In genomic region chr17:1494203-1494602, GRCh38 we compare ENCODE assay signal across 23 cellular contexts. TPM values are rescaled to one million over a fixed set of nuclear protein-coding genes. Genes with fewer than 3 reads are reported as not detected.
DNase-seq lines count a peak whose midpoint lies in the region; ATAC-seq, FAIRE-seq and TF ChIP-seq lines count a peak whose summit lies in the region.
"Had no signal": no experiment of that assay in that cellular context is flagged by ENCODE, and none has a peak within 500 bp of the region (broad histone marks: within the 10 kb centered on the region; RNA-seq: fewer than 3 reads in every experiment).

No MANE protein-coding gene starts in this region.

- H2BK20ac ChIP-seq in H1 (ENCODE audit: low read length): no peak overlapping the region

- H3K36me3 ChIP-seq in H1 (ENCODE audit: control insufficient read depth in 2 of 4, insufficient read depth in 4 of 4, low read length in 3 of 4) (peaks cover 0 to 5% (median 0%) of the 10 kb centered on the region in 4 experiments; a peak in 2 of 8 replicates), mesendoderm (ENCODE audit: control insufficient read depth, insufficient read depth, low read length) (peaks cover 2% of the 10 kb centered on the region)

- H4K5ac ChIP-seq in H1 (ENCODE audit: insufficient read length, low read depth, low read length): no peak overlapping the region
- no peak overlapping the region for H4K5ac ChIP-seq in mesendoderm (ENCODE audit: low read length)

- no peak overlapping the region for H3K4me3 Mint-ChIP-seq in progenitor cell of endocrine pancreas (ENCODE audit: low read depth)

- H3K23ac ChIP-seq in H1 (ENCODE audit: insufficient read length): no peak overlapping the region
- no peak overlapping the region for H3K23ac ChIP-seq in mesendoderm (ENCODE audit: low read length)

- H4K91ac ChIP-seq in H1 (replicated peaks; ENCODE audit: insufficient read length, low read length): no peak overlapping the region

- H3K4me3 ChIP-seq in right cardiac atrium (ENCODE audit: low read length) (no peak overlapping the region), H1 (ENCODE audit: extremely low read depth in 1 of 4, insufficient read depth in 2 of 4, low read depth in 3 of 4, low read length in 4 of 4) (no peak overlapping the region), mesendoderm (ENCODE audit: low read length) (no peak overlapping the region)
- H3K4me3 ChIP-seq: left lung had no signal

- no peak overlapping the region for H3K14ac ChIP-seq in H1 (ENCODE audit: insufficient read length)

- H3K4me1 ChIP-seq in right cardiac atrium (ENCODE audit: control insufficient read depth, insufficient read depth, low read length): peaks cover 34% of the 10 kb centered on the region
- H3K4me1 ChIP-seq in H1 (replicated peaks in 1 of 4; ENCODE audit: control insufficient read depth in 3 of 4, insufficient read depth in 4 of 4, low read length in 3 of 4): peaks cover 0 to 9% (median 4%) of the 10 kb centered on the region in 4 experiments; a peak in 4 of 7 replicates
- peaks cover 2% of the 10 kb centered on the region for H3K4me1 ChIP-seq in mesendoderm (ENCODE audit: control insufficient read depth, low read depth, low read length)

- peaks cover 10% of the 10 kb centered on the region for H3K27me3 Mint-ChIP-seq in progenitor cell of endocrine pancreas
- H3K27me3 Mint-ChIP-seq: stimulated activated naive CD8-positive, alpha-beta T cell treated with anti-CD3 and anti-CD28 coated beads, Interleukin-15, Interleukin-2, amounts not matched to agents 100 ng/mL and 50 ng/mL, for 24 hours had no signal

- H3K79me1 ChIP-seq in H1 (ENCODE audit: low read depth, low read length): no peaks in the 10 kb centered on the region; the same call in 1 of the 2 replicates
- H3K79me1 ChIP-seq in mesendoderm (ENCODE audit: low read length): peaks cover 2% of the 10 kb centered on the region

- TF ChIP-seq EP300 in H1 (IDR thresholded peaks at IDR 0.05; ENCODE audit: borderline replicate concordance in 1 of 2, low read depth in 2 of 2, low read length in 2 of 2): no peak

- H3K23me2 ChIP-seq in H1 (ENCODE audit: low read depth, low read length): peaks cover 7% of the 10 kb centered on the region; the same call in 1 of the 2 replicates

- H2BK15ac ChIP-seq in H1 (ENCODE audit: low read length): no peak overlapping the region
- H2BK15ac ChIP-seq in mesendoderm (replicated peaks; ENCODE audit: low read depth): no peak overlapping the region

- no peaks in the 10 kb centered on the region for H3K9me3 Mint-ChIP-seq in progenitor cell of endocrine pancreas (ENCODE audit: low read depth)
- H3K9me3 Mint-ChIP-seq: activated naive CD4-positive, alpha-beta T cell treated with anti-CD3 and anti-CD28 coated beads, Interleukin-2, amount 50 U/mL, for 72 hours; stimulated activated naive CD8-positive, alpha-beta T cell treated with anti-CD3 and anti-CD28 coated beads, Interleukin-15, Interleukin-2, amounts not matched to agents 100 ng/mL and 50 ng/mL, for 24 hours had no signal

- TF ChIP-seq POLR2A in H1 (IDR thresholded peaks at IDR 0.05; ENCODE audit: control extremely low read depth in 1 of 2, low read depth in 2 of 2, low read length in 2 of 2): no peak

- H3K4me2 ChIP-seq in H1 (ENCODE audit: insufficient read depth in 1 of 2, low read depth in 2 of 2, low read length in 2 of 2) (no peak overlapping the region), mesendoderm (ENCODE audit: low read length) (no peak overlapping the region)

- TF ChIP-seq RAD21 in H1 (IDR thresholded peaks at IDR 0.05 in 1 of 2, conservative IDR thresholded peaks at IDR 0.05 in 1 of 2; ENCODE audit: low read depth in 2 of 2, low read length in 2 of 2): no peak

- H4K8ac ChIP-seq in H1 (ENCODE audit: extremely low read depth, insufficient read depth, low read length): no peak overlapping the region
- H4K8ac ChIP-seq in mesendoderm (ENCODE audit: low read depth, low read length): no peak overlapping the region

- POLR2A ChIA-PET in H1 (lab: Charles Lee; ENCODE audit: partially characterized antibody): interaction anchor here (2.0 to 2.6 kb wide), 2 partner anchors 11 to 22 kb away, joined by 4 to 15 read pairs; partner anchors contain the start of gene INPP5K

- H3K27ac Mint-ChIP-seq in progenitor cell of endocrine pancreas: peak overlapping the region; percentile 11
- H3K27ac Mint-ChIP-seq: activated naive CD4-positive, alpha-beta T cell treated with anti-CD3 and anti-CD28 coated beads, Interleukin-2, amount 50 U/mL, for 72 hours; stimulated activated naive CD8-positive, alpha-beta T cell treated with anti-CD3 and anti-CD28 coated beads, Interleukin-15, Interleukin-2, amounts not matched to agents 100 ng/mL and 50 ng/mL, for 24 hours had no signal

- H3K18ac ChIP-seq in H1 (ENCODE audit: extremely low read depth, low read length): no peak overlapping the region
- H3K18ac ChIP-seq in mesendoderm (ENCODE audit: low read length): no peak overlapping the region

- H2BK5ac ChIP-seq in H1 (ENCODE audit: low read depth, low read length) (no peak overlapping the region), mesendoderm (ENCODE audit: low read length) (no peak overlapping the region)

- H3K4ac ChIP-seq in H1 (replicated peaks; ENCODE audit: insufficient read length, low read depth, low read length) (no peak overlapping the region), mesendoderm (ENCODE audit: low read depth, low read length) (no peak overlapping the region)

- H3K79me2 ChIP-seq in H1 (ENCODE audit: control insufficient read depth in 1 of 2, insufficient read depth in 2 of 2, low read length in 2 of 2) (no peaks in the 10 kb centered on the region), mesendoderm (ENCODE audit: control insufficient read depth, insufficient read depth, low read length) (peaks cover 4% of the 10 kb centered on the region)

- H3K27ac ChIP-seq in right cardiac atrium (ENCODE audit: low read length): peak overlapping the region; percentile 93
- H3K27ac ChIP-seq in H1 (ENCODE audit: low read depth, low read length): no peak overlapping the region
- H3K27ac ChIP-seq in mesendoderm (ENCODE audit: low read depth, low read length): no peak overlapping the region
- H3K27ac ChIP-seq: HL-60 had no signal

- no peak for DNase-seq in right cardiac atrium
- DNase-seq in cardiac septum (ENCODE audit: low spot score): no peak
- no peak for DNase-seq in H1 (ENCODE audit: low read depth in 1 of 2, low spot score in 2 of 2)
- DNase-seq in progenitor cell of endocrine pancreas (ENCODE audit: low spot score, unreplicated experiment): no peak
- DNase-seq in mesendoderm: no peak
- no peak for DNase-seq in NCI-H2029 treated with DMSO at 0.1 percent for 48 hours (lab: John Stamatoyannopoulos, UW)
- DNase-seq: ACHN; activated CD4-positive, alpha-beta T cell treated with anti-CD3 and anti-CD28 coated beads for 1 hour; activated CD8-positive, alpha-beta memory T cell treated with anti-CD3 and anti-CD28 coated beads for 24 hours; activated T-cell treated with anti-CD3 and anti-CD28 coated beads, Interleukin-2, amount 50 U/mL, for 48 hours; left lung; NCI-H1417; NCI-H510A treated with DMSO at 0.1 percent for 48 hours; small intestine; stimulated activated CD4-positive, alpha-beta T cell treated with anti-CD3 and anti-CD28 coated beads, Interleukin-2, amount 100 ng/mL, for 48 hours had no signal

- CTCF ChIA-PET in H1 (lab: Charles Lee; ENCODE audit: partially characterized antibody): interaction anchor here (1.2 to 1.7 kb wide), 2 partner anchors 18 to 21 kb away, joined by 3 to 5 read pairs; no protein-coding TSS in a partner anchor

- 89% methylated on average over 7 of the region's 7 CpGs for WGBS in right cardiac atrium
- WGBS in H1 (ENCODE audit: extremely low coverage in 1 of 2, insufficient coverage in 1 of 2, insufficient read length in 1 of 2, insufficient replicate concordance in 2 of 2, low coverage in 1 of 2, low lambda C conversion rate in 2 of 2, missing lambda C conversion rate in 1 of 2), 2 experiments: 94% methylated on average over 7 of the region's 7 CpGs; no CpG with 5 or more reads in 1 of the 2 experiments
- WGBS in mesendoderm (ENCODE audit: extremely low coverage, insufficient coverage, low lambda C conversion rate): no CpG with 5 or more reads among the region's 7 CpGs

- H4K20me1 ChIP-seq in H1 (replicated peaks in 1 of 2; ENCODE audit: control insufficient read depth in 1 of 2, insufficient read depth in 2 of 2, low read length in 2 of 2): peaks cover under 1 to 2% of the 10 kb centered on the region in 2 experiments

- H2AK5ac ChIP-seq in H1 (ENCODE audit: low read depth, low read length): peak overlapping the region; percentile 49; the same call in 1 of the 2 replicates
- H2AK5ac ChIP-seq in mesendoderm (ENCODE audit: low read length): no peak overlapping the region

- H3K27me3 ChIP-seq in right cardiac atrium (ENCODE audit: control insufficient read depth, insufficient read depth) (no peaks in the 10 kb centered on the region), H1 (replicated peaks in 1 of 4; ENCODE audit: control insufficient read depth in 3 of 4, extremely low read depth in 1 of 4, insufficient read depth in 3 of 4, low read length in 3 of 4) (no peaks in the 10 kb centered on the region), mesendoderm (ENCODE audit: insufficient read depth, low read length, poor library complexity) (no peaks in the 10 kb centered on the region)

- H3K36me3 Mint-ChIP-seq in progenitor cell of endocrine pancreas (ENCODE audit: insufficient read depth): no peaks in the 10 kb centered on the region
- H3K36me3 Mint-ChIP-seq: activated naive CD4-positive, alpha-beta T cell treated with anti-CD3 and anti-CD28 coated beads, Interleukin-2, amount 50 U/mL, for 72 hours had no signal

- no peak overlapping the region for H2AFZ ChIP-seq in H1 (ENCODE audit: low read length)

- H2BK12ac ChIP-seq in H1 (ENCODE audit: low read depth, low read length): no peak overlapping the region

- ATAC-seq in right cardiac atrium (no peak), HG03354 (IDR thresholded peaks at IDR 0.05; ENCODE audit: poor library complexity, severe bottlenecking, unreplicated experiment) (no peak), HG03135 (IDR thresholded peaks at IDR 0.05; ENCODE audit: unreplicated experiment) (no peak)
- ATAC-seq: activated naive CD4-positive, alpha-beta T cell treated with anti-CD3 and anti-CD28 coated beads, Interleukin-2, amount 50 U/mL, for 72 hours; left lung had no signal

- H3K9ac ChIP-seq in H1 (replicated peaks in 1 of 4; ENCODE audit: extremely low read depth in 1 of 4, low read depth in 3 of 4, low read length in 3 of 4): no peak overlapping the region; a peak in 1 of 7 replicates
- H3K9ac ChIP-seq in mesendoderm (ENCODE audit: low read length): no peak overlapping the region

- intact Hi-C loops in right cardiac atrium (cut with DNase I) (no loop called here), cardiac septum (cut with DNase I) (no loop called here)

- TF ChIP-seq CTCF in H1 (IDR thresholded peaks at IDR 0.05; ENCODE audit: control extremely low read depth in 1 of 3, insufficient read depth in 1 of 3, low read depth in 1 of 3, low read length in 3 of 3) (no peak), progenitor cell of endocrine pancreas (IDR thresholded peaks at IDR 0.05; ENCODE audit: unreplicated experiment) (no peak)

- peaks cover 5% of the 10 kb centered on the region for H3K4me1 Mint-ChIP-seq in progenitor cell of endocrine pancreas (ENCODE audit: low read depth)

- no peak for FAIRE-seq in H1 (lab: Jason Lieb, UNC)
- FAIRE-seq: colon, endometrium, G401.6, small intestine had no signal

- H3K56ac ChIP-seq in H1 (replicated peaks; ENCODE audit: insufficient read length, low read depth, low read length): no peak overlapping the region
- no peak overlapping the region for H3K56ac ChIP-seq in mesendoderm (ENCODE audit: low read length)

- no peaks in the 10 kb centered on the region for H3K9me3 ChIP-seq in right cardiac atrium (ENCODE audit: control insufficient read depth, low read length)
- no peaks in the 10 kb centered on the region for H3K9me3 ChIP-seq in H1 (ENCODE audit: insufficient read depth in 2 of 2, low read depth in 1 of 2, low read length in 1 of 2)
- H3K9me3 ChIP-seq: left lung had no signal

- H2BK120ac ChIP-seq in H1 (replicated peaks; ENCODE audit: low read depth, low read length): no peak overlapping the region
- no peak overlapping the region for H2BK120ac ChIP-seq in mesendoderm (ENCODE audit: low read depth, low read length)

RNA-seq across cellular contexts. Expression of gene MYO1C, which starts 1.7 kb away (rescaled TPM):
- total RNA-seq in right cardiac atrium (100 to 1,000 TPM; 149 to 185 (median 180) TPM), cardiac septum (209 TPM), progenitor cell of endocrine pancreas (64.4 and 84.0 TPM in 2 replicates)
- polyA plus RNA-seq in right cardiac atrium (78.9 TPM), H1 (2011; rRNA removed) (40.1 and 52.4 TPM in 2 replicates)
- 78.6 and 80.2 TPM in 2 replicates for total RNA-seq in H1 (2021; fragmentation: NEBNext Ultra II Directional; extraction: Animal tissue kit (Norgen Biotek cat#: 25700))
- polyA plus RNA-seq in H1 (2011; cell fraction: cytosol; rRNA removed): 44.8 TPM
- 101 TPM for polyA plus RNA-seq in H1 (2011; cell fraction: nucleus; rRNA removed)
- 42.7 to 57.4 TPM (median 55.0 TPM) in 4 replicates for polyA plus RNA-seq in H1 (2012, experiment 1 of 2)
- 52.1 TPM for polyA plus RNA-seq in H1 (2012, experiment 2 of 2)
- 32.7 TPM for polyA plus RNA-seq in H1 (2013, experiment 1 of 2)
- polyA plus RNA-seq in H1 (2013, experiment 2 of 2): 31.0 TPM
- polyA minus RNA-seq in H1 (2011; rRNA and poly(A)+ RNA removed): 116 and 124 TPM in 2 replicates
- 57.5 TPM for polyA minus RNA-seq in H1 (2011; cell fraction: cytosol; rRNA and poly(A)+ RNA removed)
- 44.3 TPM for polyA minus RNA-seq in H1 (2011; cell fraction: nucleus; rRNA and poly(A)+ RNA removed)
- polyA plus RNA-seq in mesendoderm (2013, experiment 1 of 2): 35.2 TPM
- 36.4 TPM for polyA plus RNA-seq in mesendoderm (2013, experiment 2 of 2)

RNA-seq across cellular contexts. Expression of gene INPP5K, which starts 22.2 kb away (rescaled TPM):
- total RNA-seq in right cardiac atrium (10 to 100 TPM; 28.7 to 34.7 (median 32.4) TPM), cardiac septum (34.2 TPM), progenitor cell of endocrine pancreas (27.1 and 29.8 TPM in 2 replicates)
- polyA plus RNA-seq in right cardiac atrium (21.4 TPM), H1 (2011; rRNA removed) (24.1 and 24.7 TPM in 2 replicates)
- total RNA-seq in H1 (2021; fragmentation: NEBNext Ultra II Directional; extraction: Animal tissue kit (Norgen Biotek cat#: 25700)): 20.4 and 21.0 TPM in 2 replicates
- 22.7 TPM for polyA plus RNA-seq in H1 (2011; cell fraction: cytosol; rRNA removed)
- 35.7 TPM for polyA plus RNA-seq in H1 (2011; cell fraction: nucleus; rRNA removed)
- polyA plus RNA-seq in H1 (2012, experiment 1 of 2): 14.2 to 20.5 TPM (median 18.9 TPM) in 4 replicates
- 24.7 TPM for polyA plus RNA-seq in H1 (2012, experiment 2 of 2)
- 13.2 TPM for polyA plus RNA-seq in H1 (2013, experiment 1 of 2)
- polyA plus RNA-seq in H1 (2013, experiment 2 of 2): 12.5 TPM
- polyA minus RNA-seq in H1 (2011; rRNA and poly(A)+ RNA removed): 24.1 and 32.5 TPM in 2 replicates
- 23.2 TPM for polyA minus RNA-seq in H1 (2011; cell fraction: cytosol; rRNA and poly(A)+ RNA removed)
- 24.3 TPM for polyA minus RNA-seq in H1 (2011; cell fraction: nucleus; rRNA and poly(A)+ RNA removed)
- polyA plus RNA-seq in mesendoderm (2013, experiment 1 of 2): 15.1 TPM
- 14.1 TPM for polyA plus RNA-seq in mesendoderm (2013, experiment 2 of 2)

RNA-seq across cellular contexts. Expression of gene CRK, which starts 38.2 kb away (rescaled TPM):
- total RNA-seq in right cardiac atrium (10 to 100 TPM; 33.9 to 44.8 (median 38.9) TPM), cardiac septum (43.4 TPM), progenitor cell of endocrine pancreas (41.6 and 44.8 TPM in 2 replicates)
- polyA plus RNA-seq in right cardiac atrium (21.3 TPM), H1 (2011; rRNA removed) (25.7 and 32.8 TPM in 2 replicates)
- total RNA-seq in H1 (2021; fragmentation: NEBNext Ultra II Directional; extraction: Animal tissue kit (Norgen Biotek cat#: 25700)): 51.9 and 57.1 TPM in 2 replicates
- 40.4 TPM for polyA plus RNA-seq in H1 (2011; cell fraction: cytosol; rRNA removed)
- polyA plus RNA-seq in H1 (2011; cell fraction: nucleus; rRNA removed): 10.4 TPM
- 30.5 to 38.1 TPM (median 34.7 TPM) in 4 replicates for polyA plus RNA-seq in H1 (2012, experiment 1 of 2)
- 4.9 TPM for polyA plus RNA-seq in H1 (2012, experiment 2 of 2)
- polyA plus RNA-seq in H1 (2013, experiment 1 of 2): 27.5 TPM
- polyA plus RNA-seq in H1 (2013, experiment 2 of 2): 28.4 TPM
- polyA minus RNA-seq in H1 (2011; rRNA and poly(A)+ RNA removed): 50.9 and 59.7 TPM in 2 replicates
- 29.9 TPM for polyA minus RNA-seq in H1 (2011; cell fraction: cytosol; rRNA and poly(A)+ RNA removed)
- polyA minus RNA-seq in H1 (2011; cell fraction: nucleus; rRNA and poly(A)+ RNA removed): 17.3 TPM
- 39.1 TPM for polyA plus RNA-seq in mesendoderm (2013, experiment 1 of 2)
- 39.0 TPM for polyA plus RNA-seq in mesendoderm (2013, experiment 2 of 2)
